In the genomic region with DNA sequence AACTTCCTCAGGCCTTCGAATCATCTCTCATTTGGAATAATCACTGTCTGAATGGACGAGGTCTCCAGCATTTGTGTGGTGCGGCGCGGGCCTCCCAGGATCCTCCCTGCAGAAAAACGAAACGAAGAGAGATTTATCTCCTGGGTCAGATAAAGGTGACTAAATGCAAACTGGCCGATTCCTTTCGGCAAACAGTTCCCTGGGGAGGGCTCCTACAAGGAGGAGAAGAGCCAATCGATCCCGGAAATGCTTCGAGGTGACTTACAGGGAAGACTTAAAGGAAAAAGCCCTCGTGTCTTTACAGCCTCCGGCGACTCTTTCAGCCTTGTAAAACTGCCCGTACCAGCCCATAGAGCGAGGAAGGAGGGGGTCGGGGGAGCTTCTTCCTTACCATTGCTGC, we compare ENCODE assay signal across 1 cellular context.
TF ChIP-seq lines count a peak whose summit lies in the region.

No MANE protein-coding gene starts in this region.

TF ChIP-seq in K562, 482 proteins besides CTCF, POLR2A, EP300 and RAD21 (continued from another document):
- TF ChIP-seq ARID3A (IDR thresholded peaks at IDR 0.05; ENCODE audit: borderline replicate concordance, low read depth, low read length): no peak
- no peak for TF ChIP-seq TCF7 (IDR thresholded peaks at IDR 0.05; ENCODE audit: borderline replicate concordance)
- TF ChIP-seq RCOR1 (IDR thresholded peaks at IDR 0.05; ENCODE audit: borderline replicate concordance in 1 of 2, low read depth in 2 of 2, low read length in 2 of 2): 0 out of 4 replicates have a peak, but pooled peaks of 1 of the 2 experiments have one; percentile 4
- TF ChIP-seq GTF2F1 (IDR thresholded peaks at IDR 0.05; ENCODE audit: low read depth, low read length): no peak
TF ChIP-seq in K562: peak in this region for 3.
